Comparison of ENCODE assay signal across 8 cellular contexts in genomic region chr2:74834806-74835755, GRCh38. TPM values are rescaled to one million over a fixed set of nuclear protein-coding genes. Genes with fewer than 3 reads are reported as not detected.
DNase-seq lines count a peak whose midpoint lies in the region; ATAC-seq and TF ChIP-seq lines count a peak whose summit lies in the region.

No MANE protein-coding gene starts in this region.

- H3K4me1 Mint-ChIP-seq in activated CD4-positive, alpha-beta memory T cell treated with anti-CD3 and anti-CD28 coated beads, Interleukin-2, amount 10 ng/mL, durations not matched to agents 7 days and 5 days, result peaks cover 58% of the 10 kb centered on the region
- peaks cover 32 to 51% (median 43%) of the 10 kb centered on the region in 4 donors for H3K4me1 Mint-ChIP-seq in naive thymus-derived CD8-positive, alpha-beta T cell

- no peak for TF ChIP-seq CTCF in epithelial cell of esophagus (IDR thresholded peaks at IDR 0.05; ENCODE audit: insufficient read depth, low read depth, low read length, missing control alignments)

- H3K9me3 Mint-ChIP-seq in activated CD4-positive, alpha-beta memory T cell treated with anti-CD3 and anti-CD28 coated beads, Interleukin-2, amount 10 ng/mL, durations not matched to agents 7 days and 5 days, result no peaks in the 10 kb centered on the region
- H3K9me3 Mint-ChIP-seq in naive thymus-derived CD8-positive, alpha-beta T cell, result no peaks in the 10 kb centered on the region

- POLR2A ChIA-PET in activated CD4-positive, alpha-beta memory T cell treated with anti-CD3 and anti-CD28 coated beads, Interleukin-2, amount 10 ng/mL, durations not matched to agents 7 days and 5 days (lab: Charles Lee), result interaction anchor here (0.8 to 5.9 kb wide), 14 partner anchors 9 to 306 kb away, joined by 3 to 62 read pairs (median 5); partner anchors contain the start of genes AUP1 and HTRA2
- POLR2A ChIA-PET in naive thymus-derived CD8-positive, alpha-beta T cell (lab: Charles Lee), result interaction anchor here (0.8 to 3.5 kb wide), 7 partner anchors 10 to 380 kb away, joined by 3 to 28 read pairs (median 6); partner anchors contain the start of gene INO80B

- ATAC-seq in GM18868 (IDR thresholded peaks at IDR 0.05; ENCODE audit: unreplicated experiment), result peak; percentile 57
- ATAC-seq in HG03064 (IDR thresholded peaks at IDR 0.05; ENCODE audit: low read depth, unreplicated experiment), result peak; percentile 51
- ATAC-seq in naive thymus-derived CD8-positive, alpha-beta T cell, result peak; percentile 42 to 56

- H3K36me3 Mint-ChIP-seq in activated CD4-positive, alpha-beta memory T cell treated with anti-CD3 and anti-CD28 coated beads, Interleukin-2, amount 10 ng/mL, durations not matched to agents 7 days and 5 days (ENCODE audit: low read depth), result peaks cover 8% of the 10 kb centered on the region
- no peaks in the 10 kb centered on the region for H3K36me3 Mint-ChIP-seq in naive thymus-derived CD8-positive, alpha-beta T cell

- H3K4me3 ChIP-seq in epithelial cell of esophagus (ENCODE audit: low read length), result peak overlapping the region; percentile 82

- H3K4me3 Mint-ChIP-seq in activated CD4-positive, alpha-beta memory T cell treated with anti-CD3 and anti-CD28 coated beads, Interleukin-2, amount 10 ng/mL, durations not matched to agents 7 days and 5 days, result peak overlapping the region; percentile 96
- peak overlapping the region; percentile 84 to 96 (median 92) for H3K4me3 Mint-ChIP-seq in naive thymus-derived CD8-positive, alpha-beta T cell

- H3K27me3 Mint-ChIP-seq in activated CD4-positive, alpha-beta memory T cell treated with anti-CD3 and anti-CD28 coated beads, Interleukin-2, amount 10 ng/mL, durations not matched to agents 7 days and 5 days, result peaks cover 6% of the 10 kb centered on the region
- H3K27me3 Mint-ChIP-seq in naive thymus-derived CD8-positive, alpha-beta T cell, result peaks cover 0 to 3% (median 0%) of the 10 kb centered on the region in 5 donors

- peak overlapping the region; percentile 72 for H3K27ac Mint-ChIP-seq in activated CD4-positive, alpha-beta memory T cell treated with anti-CD3 and anti-CD28 coated beads, Interleukin-2, amount 10 ng/mL, durations not matched to agents 7 days and 5 days
- H3K27ac Mint-ChIP-seq in naive thymus-derived CD8-positive, alpha-beta T cell, result peak overlapping the region; percentile 42 to 95 (median 88)

- CTCF ChIA-PET in activated CD4-positive, alpha-beta memory T cell treated with anti-CD3 and anti-CD28 coated beads, Interleukin-2, amount 10 ng/mL, durations not matched to agents 7 days and 5 days (lab: Charles Lee), result interaction anchor here (0.8 to 6.9 kb wide), 6 partner anchors 10 to 121 kb away, joined by 3 to 59 read pairs (median 15); no protein-coding TSS in a partner anchor

- peak; percentile 66 for DNase-seq in AG08396 (ENCODE audit: low spot score)
- DNase-seq in NCI-H748 (lab: John Stamatoyannopoulos, UW; ENCODE audit: unreplicated experiment), result peak; percentile 72
- peak; percentile 72 for DNase-seq in activated CD4-positive, alpha-beta memory T cell treated with anti-CD3 and anti-CD28 coated beads, Interleukin-2, amount 10 ng/mL, durations not matched to agents 7 days and 5 days
- peak; percentile 62 for DNase-seq in epithelial cell of esophagus (ENCODE audit: low read depth)
- peak; percentile 30 to 76 (median 50) for DNase-seq in naive thymus-derived CD8-positive, alpha-beta T cell
- DNase-seq in stromal cell of bone marrow (ENCODE audit: low read depth), result peak; percentile 29

RNA-seq across cellular contexts. Expression of gene HK2, which starts 1.2 kb away (rescaled TPM):
- total RNA-seq in activated CD4-positive, alpha-beta memory T cell treated with anti-CD3 and anti-CD28 coated beads, Interleukin-2, amount 10 ng/mL, durations not matched to agents 7 days and 5 days, result 10 to 100 TPM; 36.8 to 37.8 TPM
- total RNA-seq in naive thymus-derived CD8-positive, alpha-beta T cell, result 1 to 10 TPM; 7.2 to 7.3 TPM
- 1 to 10 TPM; 1.2 to 5.7 (median 1.7) TPM for polyA plus RNA-seq in naive thymus-derived CD8-positive, alpha-beta T cell

Comparison
In these comparisons a context has a peak if more than half of its experiments do, and no peak if none do; other contexts are left out.
1. Peak in every context shown above with its lines: DNase-seq, ATAC-seq and H3K4me3 ChIP-seq.
2. RNA of gene HK2, which starts 1.2 kb away (total RNA-seq): 36.8 to 37.8 TPM in activated CD4-positive, alpha-beta memory T cell treated with anti-CD3 and anti-CD28 coated beads, Interleukin-2, amount 10 ng/mL, durations not matched to agents 7 days and 5 days; 7.2 to 7.3 TPM in naive thymus-derived CD8-positive, alpha-beta T cell; every median in the first group is over 4 times any median in the second.